Comparison of ENCODE assay signal across 25 cellular contexts in genomic region chr17:66630379-66630778, GRCh38.
"Had no signal": no experiment of that assay in that cellular context is flagged by ENCODE, and none has a peak within 500 bp of the region (broad histone marks: within the 10 kb centered on the region; RNA-seq: fewer than 3 reads in every experiment).

No MANE protein-coding gene starts in this region.

- H3K27me3 ChIP-seq: Peyer's patch, SJCRH30 had no signal

- H3K4me1 ChIP-seq: Peyer's patch, SJCRH30 had no signal

- H3K4me3 ChIP-seq: PC-9, Peyer's patch, SJCRH30 had no signal

- H3K36me3 ChIP-seq: Peyer's patch, SJCRH30 had no signal

- ATAC-seq: HepG2, Right ventricle myocardium inferior, SK-N-SH treated with all-trans-retinoic acid at 6 μM for 48 hours had no signal

- DNase-seq: IMR-90; Kasumi-1; KG1; MM.1S; NCI-H1092 treated with DMSO at 0.1 percent for 48 hours; NCI-H1436; NCI-H187; NCI-H2029; NCI-H2081 treated with DMSO at 0.1 percent for 48 hours; NCI-H2171; NCI-H226; NCI-H446; NCI-H510A; NCI-H524 treated with DMSO at 0.1 percent for 48 hours; NCI-H69; NCI-H774; NK-92 treated with Interleukin-12 subunit alpha and Interleukin-12 subunit beta, amount 100 ng/mL, for 24 hours; OCI-M1; PC-9; Peyer's patch; SHP77 treated with DMSO at 0.1 percent for 48 hours had no signal

- H3K27ac ChIP-seq: PC-9, Peyer's patch, SJCRH30 had no signal

- H3K9me3 ChIP-seq: Peyer's patch, SJCRH30 had no signal
